Comparison of ENCODE assay signal across 11 cellular contexts in genomic region chr11:80084614-80085013, GRCh38.
"Had no signal": no experiment of that assay in that cellular context is flagged by ENCODE, and none has a peak within 500 bp of the region (broad histone marks: within the 10 kb centered on the region; RNA-seq: fewer than 3 reads in every experiment).

No MANE protein-coding gene starts in this region.

- H3K9me3 ChIP-seq: ascending aorta, breast epithelium, left lung, sigmoid colon had no signal

- H3K36me3 ChIP-seq: ascending aorta, breast epithelium, left lung, sigmoid colon had no signal

- DNase-seq: activated CD4-positive, alpha-beta T cell treated with anti-CD3 and anti-CD28 coated beads for 1 hour; activated CD4-positive, alpha-beta T cell treated with anti-CD3 and anti-CD28 coated beads, Interleukin-2, amount 50 U/mL, for 48 hours; activated naive CD4-positive, alpha-beta T cell treated with anti-CD3 and anti-CD28 coated beads for 36 hours; effector memory CD8-positive, alpha-beta T cell; left lung; sigmoid colon; stimulated activated CD4-positive, alpha-beta T cell treated with anti-CD3 and anti-CD28 coated beads, Interleukin-1b, Interleukin-23, amount 100 ng/mL, for 48 hours; stimulated activated naive CD8-positive, alpha-beta T cell treated with anti-CD3 and anti-CD28 coated beads, Interleukin-15, amount 100 ng/mL, for 72 hours; T-helper 1 cell had no signal

- H3K27me3 ChIP-seq: ascending aorta, breast epithelium, left lung, sigmoid colon had no signal

- H3K4me3 ChIP-seq: ascending aorta, breast epithelium, left lung, sigmoid colon had no signal

- H3K27ac ChIP-seq: ascending aorta, breast epithelium, left lung, sigmoid colon had no signal

- H3K4me1 ChIP-seq: ascending aorta, breast epithelium, left lung, sigmoid colon had no signal
